ENCODE assay signal across 8 cellular contexts in genomic region chr7:100538348-100538653, GRCh38. TPM values are rescaled to one million over a fixed set of nuclear protein-coding genes. Genes with fewer than 3 reads are reported as not detected.
DNase-seq lines count a peak whose midpoint lies in the region; ATAC-seq and TF ChIP-seq lines count a peak whose summit lies in the region.

No MANE protein-coding gene starts in this region.

- no peaks in the 10 kb centered on the region for H3K9me3 ChIP-seq in cardiac muscle cell (ENCODE audit: low read depth)
- H3K9me3 ChIP-seq in liver (ENCODE audit: control insufficient read depth in 4 of 4, low read length in 3 of 4), result no peaks in the 10 kb centered on the region
- no peaks in the 10 kb centered on the region for H3K9me3 ChIP-seq in upper lobe of left lung

- H3K9ac ChIP-seq in liver (ENCODE audit: low read depth in 1 of 2, low read length in 2 of 2), result no peak overlapping the region

- no peaks in the 10 kb centered on the region for H3K27me3 ChIP-seq in cardiac muscle cell
- no peaks in the 10 kb centered on the region for H3K27me3 ChIP-seq in liver (ENCODE audit: control insufficient read depth in 4 of 4, insufficient read depth in 4 of 4, low read length in 3 of 4)
- H3K27me3 ChIP-seq in upper lobe of left lung, result no peaks in the 10 kb centered on the region

- DNase-seq in cardiac muscle cell (ENCODE audit: low read depth in 1 of 2, low spot score in 1 of 2) (no peak), left cardiac atrium (no peak), upper lobe of left lung (no peak), DMS114 treated with DMSO at 0.1 percent for 48 hours (lab: John Stamatoyannopoulos, UW; ENCODE audit: unreplicated experiment) (no peak), substantia nigra (lab: John Stamatoyannopoulos, UW) (no peak)
- no peak for DNase-seq in activated naive CD8-positive, alpha-beta T cell treated with anti-CD3 and anti-CD28 coated beads for 36 hours

- peak overlapping the region; percentile 89 for H3K27ac Mint-ChIP-seq in activated naive CD8-positive, alpha-beta T cell treated with anti-CD3 and anti-CD28 coated beads for 36 hours

- no peak for TF ChIP-seq RAD21 in liver (IDR thresholded peaks at IDR 0.05)

- H3K4me3 ChIP-seq in cardiac muscle cell, result peak overlapping the region; percentile 15
- peak overlapping the region in 2 of 3 donors; percentile 2 to 15 for H3K4me3 ChIP-seq in liver (ENCODE audit: low read depth in 1 of 3, low read length in 3 of 3)
- peak overlapping the region in 3 of 4 donors; percentile 12 to 100 (median 37) for H3K4me3 ChIP-seq in upper lobe of left lung

- H3K36me3 Mint-ChIP-seq in activated naive CD8-positive, alpha-beta T cell treated with anti-CD3 and anti-CD28 coated beads for 36 hours, result peaks cover 30% of the 10 kb centered on the region

- H3K9me3 Mint-ChIP-seq in activated naive CD8-positive, alpha-beta T cell treated with anti-CD3 and anti-CD28 coated beads for 36 hours, result no peaks in the 10 kb centered on the region

- TF ChIP-seq EP300 in upper lobe of left lung (IDR thresholded peaks at IDR 0.05), result no peak

- H3K36me3 ChIP-seq in cardiac muscle cell (no peaks in the 10 kb centered on the region), liver (ENCODE audit: control insufficient read depth in 4 of 4, insufficient read depth in 3 of 4, low read depth in 1 of 4, low read length in 3 of 4) (no peaks in the 10 kb centered on the region), upper lobe of left lung (no peaks in the 10 kb centered on the region)

- 15% methylated on average over 8 of the region's 8 CpGs for WGBS in liver
- 13% methylated on average over 8 of the region's 8 CpGs for WGBS in upper lobe of left lung, 2 donors

- no peaks in the 10 kb centered on the region for H3K27me3 Mint-ChIP-seq in activated naive CD8-positive, alpha-beta T cell treated with anti-CD3 and anti-CD28 coated beads for 36 hours

- ATAC-seq in left cardiac atrium (no peak), upper lobe of left lung (ENCODE audit: low FRiP score in 2 of 2) (no peak), HG03135 (IDR thresholded peaks at IDR 0.05; ENCODE audit: unreplicated experiment) (no peak)

- no peak for TF ChIP-seq CTCF in cardiac muscle cell (IDR thresholded peaks at IDR 0.05; ENCODE audit: low read depth, low read length)
- TF ChIP-seq CTCF in liver (IDR thresholded peaks at IDR 0.05; ENCODE audit: low read depth, low read length, missing input control), result no peak
- TF ChIP-seq CTCF in upper lobe of left lung (IDR thresholded peaks at IDR 0.05), result no peak

- H3K4me3 Mint-ChIP-seq in activated naive CD8-positive, alpha-beta T cell treated with anti-CD3 and anti-CD28 coated beads for 36 hours, result peak overlapping the region; percentile 100

- H3K27ac ChIP-seq in cardiac muscle cell (peak overlapping the region; percentile 52), liver (ENCODE audit: low read depth in 1 of 2, low read length in 2 of 2) (peak overlapping the region; percentile 46 to 76), upper lobe of left lung (peak overlapping the region in 2 of 4 donors; percentile 36 to 45), substantia nigra (ENCODE audit: low read depth, low read length, poor library complexity, severe bottlenecking) (no peak overlapping the region)

- intact Hi-C loops in left cardiac atrium (cut with DNase I), result no loop called here

- H3K4me1 Mint-ChIP-seq in activated naive CD8-positive, alpha-beta T cell treated with anti-CD3 and anti-CD28 coated beads for 36 hours, result peaks cover 35% of the 10 kb centered on the region

- TF ChIP-seq POLR2A in upper lobe of left lung (IDR thresholded peaks at IDR 0.05), result no peak

- H3K4me1 ChIP-seq in cardiac muscle cell (ENCODE audit: low read depth) (no peaks in the 10 kb centered on the region), liver (ENCODE audit: control insufficient read depth in 4 of 4, insufficient read depth in 4 of 4, low read length in 3 of 4) (peaks cover 13 to 42% (median 34%) of the 10 kb centered on the region in 4 donors), upper lobe of left lung (peaks cover 12 to 25% (median 19%) of the 10 kb centered on the region in 4 donors)

TF ChIP-seq in liver, 16 proteins besides CTCF, POLR2A, EP300 and RAD21 (continues in another document):
- TF ChIP-seq ATF3 (IDR thresholded peaks at IDR 0.05) (no peak), GABPA (IDR thresholded peaks at IDR 0.05 in 1 of 2, conservative IDR thresholded peaks at IDR 0.05 in 1 of 2) (no peak), HNF4G (IDR thresholded peaks at IDR 0.05) (no peak), MAX (IDR thresholded peaks at IDR 0.05) (no peak), HNF4A (conservative IDR thresholded peaks at IDR 0.05) (no peak), EGR1 (IDR thresholded peaks at IDR 0.05; ENCODE audit: low read depth in 2 of 2) (no peak), YY1 (IDR thresholded peaks at IDR 0.05) (no peak), SP1 (IDR thresholded peaks at IDR 0.05) (no peak), JUND (IDR thresholded peaks at IDR 0.05) (no peak), RXRA (IDR thresholded peaks at IDR 0.05) (no peak), REST (IDR thresholded peaks at IDR 0.05) (no peak), NR2F2 (IDR thresholded peaks at IDR 0.05) (no peak), TAF1 (conservative IDR thresholded peaks at IDR 0.05) (no peak), FOXA1 (IDR thresholded peaks at IDR 0.05) (no peak)

RNA-seq across cellular contexts. Expression of gene AGFG2, which starts 0.7 kb away (rescaled TPM):
- total RNA-seq in cardiac muscle cell, result 18.3 and 21.7 TPM in 2 replicates
- polyA plus RNA-seq in cardiac muscle cell, result 9.3 and 17.0 TPM in 2 replicates
- 10 to 100 TPM; 21.0 to 24.3 TPM for total RNA-seq in left cardiac atrium
- total RNA-seq in activated naive CD8-positive, alpha-beta T cell treated with anti-CD3 and anti-CD28 coated beads for 36 hours, result 10 to 100 TPM; 52.4 to 55.4 TPM
- 10 to 100 TPM; 37.2 to 48.8 TPM for total RNA-seq in liver
- 10 to 100 TPM; 37.4 to 47.2 TPM for polyA plus RNA-seq in liver
- total RNA-seq in upper lobe of left lung, result 10 to 100 TPM; 14.3 to 33.1 (median 20.4) TPM

RNA-seq across cellular contexts. Expression of gene SAP25, which starts 35.4 kb away (rescaled TPM):
- 1.4 and 1.5 TPM in 2 replicates for total RNA-seq in cardiac muscle cell
- polyA plus RNA-seq in cardiac muscle cell, result 2.7 and 3.9 TPM in 2 replicates
- 1 to 10 TPM in 1 of 2 donors, under 1 TPM in 1; 0.58 to 1.5 TPM for total RNA-seq in left cardiac atrium
- 1 to 10 TPM; 4.4 to 6.0 TPM for total RNA-seq in activated naive CD8-positive, alpha-beta T cell treated with anti-CD3 and anti-CD28 coated beads for 36 hours
- under 1 TPM in 1 of 2 donors, not detected in 1; 0.33 TPM for total RNA-seq in liver
- under 1 TPM; 0.56 to 0.84 TPM for polyA plus RNA-seq in liver
- 10 to 100 TPM in 3 of 6 donors, 1 to 10 TPM in 3; 1.2 to 18.9 (median 12.7) TPM for total RNA-seq in upper lobe of left lung

RNA-seq across cellular contexts. Expression of gene LRCH4, which starts 47.6 kb away (rescaled TPM):
- 78.8 and 108 TPM in 2 replicates for total RNA-seq in cardiac muscle cell
- polyA plus RNA-seq in cardiac muscle cell, result 80.9 and 103 TPM in 2 replicates
- 10 to 100 TPM; 28.2 to 32.6 TPM for total RNA-seq in left cardiac atrium
- total RNA-seq in activated naive CD8-positive, alpha-beta T cell treated with anti-CD3 and anti-CD28 coated beads for 36 hours, result 10 to 100 TPM; 65.6 to 68.1 TPM
- total RNA-seq in liver, result 10 to 100 TPM in 1 of 2 donors, 1 to 10 TPM in 1; 8.2 to 25.8 TPM
- polyA plus RNA-seq in liver, result 10 to 100 TPM in 1 of 2 donors, 1 to 10 TPM in 1; 9.1 to 16.9 TPM
- 100 to 1,000 TPM in 5 of 6 donors, 10 to 100 TPM in 1; 88.5 to 493 (median 121) TPM for total RNA-seq in upper lobe of left lung

RNA-seq across cellular contexts. Expression of gene FBXO24, which starts 47.8 kb away (rescaled TPM):
- 0.78 and 1.9 TPM in 2 replicates for total RNA-seq in cardiac muscle cell
- 2.3 and 4.1 TPM in 2 replicates for polyA plus RNA-seq in cardiac muscle cell
- total RNA-seq in left cardiac atrium, result under 1 TPM; 0.31 to 0.62 TPM
- under 1 TPM; 0.54 to 0.80 TPM for total RNA-seq in activated naive CD8-positive, alpha-beta T cell treated with anti-CD3 and anti-CD28 coated beads for 36 hours
- total RNA-seq in liver, result 1 to 10 TPM in 1 of 2 donors, under 1 TPM in 1; 0.67 to 1.3 TPM
- polyA plus RNA-seq in liver, result under 1 TPM; 0.25 to 0.32 TPM
- 1 to 10 TPM in 1 of 6 donors, under 1 TPM in 2, not detected in 3; 0.63 to 4.2 (median 0.77) TPM for total RNA-seq in upper lobe of left lung

RNA-seq across cellular contexts. Expression of gene NYAP1, which starts 54.6 kb away (rescaled TPM):
- total RNA-seq in cardiac muscle cell, result 9.0 and 13.0 TPM in 2 replicates
- polyA plus RNA-seq in cardiac muscle cell, result 0.06 and 0.22 TPM in 2 replicates
- under 1 TPM; 0.59 to 0.97 TPM for total RNA-seq in left cardiac atrium
- under 1 TPM; 0.29 to 0.34 TPM for total RNA-seq in activated naive CD8-positive, alpha-beta T cell treated with anti-CD3 and anti-CD28 coated beads for 36 hours
- total RNA-seq in liver, result under 1 TPM; 0.08 to 0.09 TPM
- under 1 TPM in 1 of 2 donors, not detected in 1; 0.29 TPM for polyA plus RNA-seq in liver
- total RNA-seq in upper lobe of left lung, result 1 to 10 TPM in 2 of 6 donors, under 1 TPM in 3, not detected in 1; 0.15 to 1.4 (median 0.89) TPM
